In the genomic region with DNA sequence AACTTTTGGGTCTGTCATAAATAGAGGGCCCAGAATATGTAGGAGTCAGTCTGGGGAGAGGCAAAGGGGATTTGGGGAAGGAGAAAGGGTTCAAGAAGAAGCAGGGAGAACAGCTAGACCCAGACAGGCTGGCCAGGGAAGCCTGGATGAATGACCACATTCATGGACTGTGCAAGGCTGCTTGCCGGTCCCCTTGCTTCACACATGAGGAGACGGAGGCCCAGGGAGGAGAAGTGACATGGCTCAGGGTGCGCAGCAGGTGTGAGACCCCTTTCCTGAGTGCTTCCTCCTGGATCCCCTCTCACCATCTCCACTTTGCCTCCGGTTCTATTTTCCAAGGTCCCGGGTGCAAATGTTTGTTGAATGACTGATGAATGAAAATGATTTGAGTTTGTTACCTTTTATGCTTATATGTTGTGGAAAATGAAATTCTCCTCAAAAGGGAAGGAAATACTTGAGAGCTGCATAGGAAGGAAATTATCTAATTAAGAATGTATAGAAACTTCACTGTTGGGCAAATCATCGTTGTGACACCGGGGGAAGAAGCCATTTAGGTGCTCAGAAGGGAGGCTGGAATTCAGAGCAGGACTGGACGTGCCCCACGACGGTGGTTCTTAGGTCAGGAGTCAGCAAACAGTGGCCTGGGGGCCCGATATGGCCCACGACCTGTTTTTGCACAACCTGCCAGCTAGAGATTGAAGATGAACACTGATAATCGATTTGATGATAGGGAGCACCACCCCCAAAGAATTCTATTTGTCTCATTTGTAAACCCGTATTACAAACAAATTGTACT, we compare ENCODE assay signal across 14 cellular contexts. TPM values are rescaled to one million over a fixed set of nuclear protein-coding genes. Genes with fewer than 3 reads are reported as not detected.
DNase-seq lines count a peak whose midpoint lies in the region; ATAC-seq lines count a peak whose summit lies in the region.
"Had no signal": no experiment of that assay in that cellular context is flagged by ENCODE, and none has a peak within 500 bp of the region (broad histone marks: within the 10 kb centered on the region; RNA-seq: fewer than 3 reads in every experiment).

No MANE protein-coding gene starts in this region.

- H3K4me2 ChIP-seq in BLaER1, result peak overlapping the region; percentile 72
- H3K4me2 ChIP-seq: neural progenitor cell had no signal

- H3K36me3 Mint-ChIP-seq in activated T-helper 17 cell treated with anti-CD3 and anti-CD28 coated beads, Interleukin-2, amount 50 U/mL, for 72 hours (ENCODE audit: low read depth), result no peaks in the 10 kb centered on the region
- H3K36me3 Mint-ChIP-seq: neural progenitor cell had no signal

- peaks cover 4% of the 10 kb centered on the region for H3K27me3 Mint-ChIP-seq in activated T-helper 17 cell treated with anti-CD3 and anti-CD28 coated beads, Interleukin-2, amount 50 U/mL, for 72 hours

- H3K4me3 ChIP-seq in BLaER1 (no peak overlapping the region), muscle layer of duodenum (ENCODE audit: low read depth in 1 of 2, low read length in 2 of 2) (peak overlapping the region; percentile 49 to 52)
- H3K4me3 ChIP-seq: neural progenitor cell, SJSA1 had no signal

- no peaks in the 10 kb centered on the region for H4K20me1 ChIP-seq in BLaER1

- H3K4me1 ChIP-seq in BLaER1 (peaks cover 28% of the 10 kb centered on the region), muscle layer of duodenum (ENCODE audit: control insufficient read depth in 1 of 2, insufficient read depth in 2 of 2, low read length in 2 of 2) (no peaks in the 10 kb centered on the region)
- H3K4me1 ChIP-seq: neural progenitor cell had no signal

- H3K27me3 ChIP-seq in BLaER1 (no peaks in the 10 kb centered on the region), muscle layer of duodenum (ENCODE audit: low read depth, low read length) (no peaks in the 10 kb centered on the region)
- H3K27me3 ChIP-seq: neural progenitor cell had no signal

- ATAC-seq in activated T-helper 17 cell treated with anti-CD3 and anti-CD28 coated beads, Interleukin-2, amount 50 U/mL, for 72 hours (replicated peaks), result no peak
- ATAC-seq in HG03175 (IDR thresholded peaks at IDR 0.05; ENCODE audit: unreplicated experiment), result no peak

- H3K4me1 Mint-ChIP-seq in activated T-helper 17 cell treated with anti-CD3 and anti-CD28 coated beads, Interleukin-2, amount 50 U/mL, for 72 hours, result peaks cover 16% of the 10 kb centered on the region
- H3K4me1 Mint-ChIP-seq: neural progenitor cell had no signal

- peak overlapping the region; percentile 51 for H3K4me3 Mint-ChIP-seq in activated T-helper 17 cell treated with anti-CD3 and anti-CD28 coated beads, Interleukin-2, amount 50 U/mL, for 72 hours
- H3K4me3 Mint-ChIP-seq: neural progenitor cell had no signal

- DNase-seq in GF-D8 (lab: John Stamatoyannopoulos, UW), result peak; percentile 75
- DNase-seq in NCI-H2081 treated with DMSO at 0.1 percent for 48 hours (lab: John Stamatoyannopoulos, UW), result no peak
- DNase-seq in NCI-H2227 treated with DMSO at 0.1 percent for 48 hours (lab: John Stamatoyannopoulos, UW), result no peak
- no peak for DNase-seq in DMS153 treated with DMSO at 0.1 percent for 48 hours (lab: John Stamatoyannopoulos, UW; ENCODE audit: unreplicated experiment)
- DNase-seq: activated naive CD4-positive, alpha-beta T cell treated with anti-CD3 and anti-CD28 coated beads, Interleukin-2, amount 50 U/mL, for 16 hours; NCI-H1436 treated with DMSO at 0.1 percent for 48 hours; stimulated activated CD4-positive, alpha-beta T cell treated with anti-CD3 and anti-CD28 coated beads, Interleukin-15, amount 100 ng/mL, for 24 hours; stimulated activated naive CD4-positive, alpha-beta T cell had no signal

- no peaks in the 10 kb centered on the region for H3K9me3 Mint-ChIP-seq in activated T-helper 17 cell treated with anti-CD3 and anti-CD28 coated beads, Interleukin-2, amount 50 U/mL, for 72 hours
- H3K9me3 Mint-ChIP-seq: neural progenitor cell had no signal

- H3K27ac ChIP-seq in BLaER1, result no peak overlapping the region; the same call in 1 of the 2 replicates
- peak overlapping the region; percentile 23 for H3K27ac ChIP-seq in muscle layer of duodenum (ENCODE audit: low read length)
- H3K27ac ChIP-seq: neural progenitor cell, SJSA1 had no signal

- H3K36me3 ChIP-seq in BLaER1, result no peaks in the 10 kb centered on the region
- no peaks in the 10 kb centered on the region for H3K36me3 ChIP-seq in muscle layer of duodenum (ENCODE audit: control insufficient read depth in 1 of 2, insufficient read depth in 2 of 2, low read length in 2 of 2)
- H3K36me3 ChIP-seq: neural progenitor cell, SJSA1 had no signal

- no peak overlapping the region for H3K9ac ChIP-seq in BLaER1
- H3K9ac ChIP-seq: neural progenitor cell had no signal

- peak overlapping the region; percentile 37 for H3K27ac Mint-ChIP-seq in activated T-helper 17 cell treated with anti-CD3 and anti-CD28 coated beads, Interleukin-2, amount 50 U/mL, for 72 hours
- H3K27ac Mint-ChIP-seq: neural progenitor cell had no signal

- no peaks in the 10 kb centered on the region for H3K9me3 ChIP-seq in BLaER1
- no peaks in the 10 kb centered on the region for H3K9me3 ChIP-seq in muscle layer of duodenum (ENCODE audit: control insufficient read depth in 1 of 2, low read length in 2 of 2)
- H3K9me3 ChIP-seq: SJSA1 had no signal

RNA-seq across cellular contexts. Expression of gene ITGAM, which starts 0.6 kb away (rescaled TPM):
- total RNA-seq in activated T-helper 17 cell treated with anti-CD3 and anti-CD28 coated beads, Interleukin-2, amount 50 U/mL, for 72 hours, result 1 to 10 TPM; 4.9 to 6.4 TPM

RNA-seq across cellular contexts. Expression of gene PYDC1, which starts 43.4 kb away (rescaled TPM):
- under 1 TPM in 1 of 2 donors, not detected in 1; 0.61 TPM for total RNA-seq in activated T-helper 17 cell treated with anti-CD3 and anti-CD28 coated beads, Interleukin-2, amount 50 U/mL, for 72 hours
- total RNA-seq: SJSA1 had no signal

RNA-seq across cellular contexts. Expression of gene TRIM72, which starts 46.4 kb away (rescaled TPM):
- total RNA-seq in activated T-helper 17 cell treated with anti-CD3 and anti-CD28 coated beads, Interleukin-2, amount 50 U/mL, for 72 hours, result under 1 TPM in 1 of 2 donors, not detected in 1; 0.08 TPM
- total RNA-seq: SJSA1 had no signal

RNA-seq across cellular contexts. Expression of gene PYCARD, which starts 57.8 kb away (rescaled TPM):
- 10 to 100 TPM in 1 of 2 donors, 1 to 10 TPM in 1; 9.6 to 25.6 TPM for total RNA-seq in activated T-helper 17 cell treated with anti-CD3 and anti-CD28 coated beads, Interleukin-2, amount 50 U/mL, for 72 hours
